Comparison of ENCODE assay signal across 8 cellular contexts in the genomic region with DNA sequence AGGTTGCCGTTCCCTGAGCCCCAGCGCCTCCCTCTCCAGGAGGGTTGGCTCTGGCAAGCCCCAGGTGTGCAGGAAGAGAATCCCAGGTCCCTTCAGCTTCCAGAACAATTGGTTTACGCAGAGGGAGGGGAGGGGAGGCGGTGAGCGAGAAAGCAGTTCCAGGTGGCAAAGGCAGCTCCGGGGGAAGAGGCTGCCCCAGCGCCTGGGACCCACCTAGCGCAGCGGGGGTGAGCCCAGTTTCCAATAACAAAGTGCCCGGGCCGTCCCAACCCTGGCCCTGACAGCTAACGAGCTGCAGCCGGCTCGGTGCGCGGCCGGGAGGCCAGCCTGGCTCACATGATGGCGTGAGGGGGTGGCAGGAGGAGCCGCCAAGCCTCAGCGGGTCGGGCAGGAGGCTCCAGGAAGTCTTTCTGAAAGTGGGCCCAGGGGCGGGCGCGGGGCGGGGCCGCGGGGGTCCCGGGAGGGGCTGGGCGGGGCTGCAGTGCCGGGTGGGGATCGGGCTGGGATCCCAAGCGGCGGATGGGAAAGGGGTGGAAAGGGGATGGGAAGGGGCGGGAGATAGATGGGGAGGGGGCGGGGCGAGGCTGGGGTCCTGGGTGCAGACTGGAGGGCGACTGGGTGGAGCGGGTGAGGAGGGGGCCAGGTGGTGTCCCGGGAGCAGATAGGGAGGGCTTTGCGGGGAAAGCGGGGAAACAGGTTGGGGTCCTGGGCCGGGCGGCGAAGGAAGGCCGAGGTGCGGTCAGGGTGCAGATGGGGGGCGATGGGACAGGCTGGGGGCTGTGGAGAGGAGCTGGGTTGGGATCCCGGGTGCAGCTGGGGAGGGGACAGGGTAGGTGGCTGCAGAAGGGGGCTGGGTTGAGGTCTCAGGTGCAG. TPM values are rescaled to one million over a fixed set of nuclear protein-coding genes. Genes with fewer than 3 reads are reported as not detected.
DNase-seq lines count a peak whose midpoint lies in the region; ATAC-seq lines count a peak whose summit lies in the region.

No MANE protein-coding gene starts in this region.

- H3K18ac ChIP-seq in trophoblast cell (ENCODE audit: low read length) = peak overlapping the region; percentile 80

- H3K36me3 ChIP-seq in MG63 = peaks cover 82% of the 10 kb centered on the region
- H3K36me3 ChIP-seq in trophoblast cell (ENCODE audit: control insufficient read depth in 1 of 2, insufficient read depth in 2 of 2, low read length in 2 of 2) = no peaks in the 10 kb centered on the region

- peak in 9 of 14 donors; percentile 20 to 75 (median 63) for DNase-seq in C1 segment of cervical spinal cord (lab: John Stamatoyannopoulos, UW)
- DNase-seq in MG63 = peak; percentile 97
- peak; percentile 83 to 95 (median 94) for DNase-seq in right cardiac atrium
- DNase-seq in trophoblast cell = no peak
- no peak for DNase-seq in A172 (ENCODE audit: low spot score)

- H3K14ac ChIP-seq in trophoblast cell (ENCODE audit: low read length) = peak overlapping the region; percentile 43

- peak; percentile 56 for ATAC-seq in right cardiac atrium
- ATAC-seq in GM21367 (IDR thresholded peaks at IDR 0.05; ENCODE audit: unreplicated experiment) = no peak
- no peak for ATAC-seq in GM19452 (IDR thresholded peaks at IDR 0.05; ENCODE audit: unreplicated experiment)

- H3K79me1 ChIP-seq in trophoblast cell (ENCODE audit: low read length) = peaks cover 5% of the 10 kb centered on the region

- WGBS in adipose tissue, 3 donors = 12 to 25% (median 12%) methylated on average over 39 to 48 of the region's 48 CpGs
- WGBS in right cardiac atrium = 14% methylated on average over 48 of the region's 48 CpGs
- WGBS in trophoblast cell (ENCODE audit: extremely low coverage, insufficient coverage, insufficient read length) = no CpG with 5 or more reads among the region's 48 CpGs

- H3K9me3 ChIP-seq in MG63 (no peaks in the 10 kb centered on the region), right cardiac atrium (ENCODE audit: control insufficient read depth, low read length) (no peaks in the 10 kb centered on the region), trophoblast cell (ENCODE audit: insufficient read depth, low read depth, low read length) (peaks cover 2% of the 10 kb centered on the region)

- peak overlapping the region; percentile 70 for H2AFZ ChIP-seq in trophoblast cell (ENCODE audit: insufficient read depth, low read length, poor library complexity)

- H3K27ac ChIP-seq in adipose tissue (ENCODE audit: low read depth, low read length) = peak overlapping the region; percentile 6
- H3K27ac ChIP-seq in right cardiac atrium (ENCODE audit: low read length) = peak overlapping the region; percentile 86
- no peak overlapping the region for H3K27ac ChIP-seq in trophoblast cell (ENCODE audit: low read depth, low read length)

- H3K4me1 ChIP-seq in right cardiac atrium (ENCODE audit: control insufficient read depth, insufficient read depth, low read length) (peaks cover 50% of the 10 kb centered on the region), trophoblast cell (ENCODE audit: control insufficient read depth in 1 of 2, insufficient read depth in 2 of 2, low read length in 2 of 2) (peaks cover 17 to 21% of the 10 kb centered on the region in 2 experiments)

- peaks cover 5% of the 10 kb centered on the region for H3K79me2 ChIP-seq in trophoblast cell (ENCODE audit: control insufficient read depth, insufficient read depth, low read length, poor library complexity)

- peak overlapping the region; percentile 78 for H4K91ac ChIP-seq in trophoblast cell (ENCODE audit: low read depth, low read length)

- no peak overlapping the region for H2AK5ac ChIP-seq in trophoblast cell (ENCODE audit: low read length)

- H4K12ac ChIP-seq in trophoblast cell (ENCODE audit: low read depth, low read length) = no peak overlapping the region

- peak overlapping the region; percentile 31 for H2BK120ac ChIP-seq in trophoblast cell (ENCODE audit: insufficient read depth, low read length, poor library complexity)

- H3K9ac ChIP-seq in trophoblast cell (ENCODE audit: low read length) = no peak overlapping the region

- peak overlapping the region; percentile 83 for H3K4me2 ChIP-seq in trophoblast cell (ENCODE audit: low read length)

- H3K23ac ChIP-seq in trophoblast cell (ENCODE audit: low read length) = no peak overlapping the region

- H2BK12ac ChIP-seq in trophoblast cell (ENCODE audit: low read length) = peak overlapping the region; percentile 38

- peak overlapping the region; percentile 63 for H4K8ac ChIP-seq in trophoblast cell (ENCODE audit: low read depth, low read length)

- H3K4ac ChIP-seq in trophoblast cell (ENCODE audit: low read depth, low read length) = peak overlapping the region; percentile 17

- H3K4me3 ChIP-seq in MG63 (peak overlapping the region; percentile 32), right cardiac atrium (ENCODE audit: low read length) (peak overlapping the region; percentile 21), trophoblast cell (ENCODE audit: low read depth, low read length) (peak overlapping the region; percentile 55)

- H2BK5ac ChIP-seq in trophoblast cell (ENCODE audit: low read depth, low read length, poor library complexity) = no peak overlapping the region

- H3K27me3 ChIP-seq in MG63 (no peaks in the 10 kb centered on the region), right cardiac atrium (ENCODE audit: control insufficient read depth, insufficient read depth) (no peaks in the 10 kb centered on the region), trophoblast cell (ENCODE audit: insufficient read depth, low read length) (no peaks in the 10 kb centered on the region)

- intact Hi-C loops in right cardiac atrium (cut with DNase I) = loop anchor here in 1 of 4 donors (10.0 kb wide), 1 partner anchor 50 kb away; no protein-coding TSS in a partner anchor

RNA-seq across cellular contexts. Expression of gene DHRS3, which starts 22.8 kb away (rescaled TPM):
- total RNA-seq in MG63 (2014; rRNA removed; shearing (Covaris generic); ENCODE audit: low replicate concordance) = 229 and 317 TPM in 2 replicates
- polyA plus RNA-seq in adipose tissue = 100 to 1,000 TPM in 1 of 3 donors, 10 to 100 TPM in 2; 92.1 to 173 (median 96.7) TPM
- 10 to 100 TPM; 83.0 to 97.0 (median 83.5) TPM for total RNA-seq in right cardiac atrium
- 53.6 TPM for polyA plus RNA-seq in right cardiac atrium
- polyA plus RNA-seq in trophoblast cell (2013) = 6.9 and 7.0 TPM in 2 replicates
- total RNA-seq in A172 (2014; rRNA removed; shearing (Covaris generic)) = not detected in 2 replicates

RNA-seq across cellular contexts. Expression of gene AADACL4, which starts 48.7 kb away (rescaled TPM):
- not detected in 2 replicates for total RNA-seq in MG63 (2014; rRNA removed; shearing (Covaris generic); ENCODE audit: low replicate concordance)
- polyA plus RNA-seq in adipose tissue (1 to 10 TPM in 1 of 3 donors, not detected in 2; 1.2 TPM), right cardiac atrium (not detected)
- not detected for total RNA-seq in right cardiac atrium
- 0.03 TPM in 1 of 2 replicates, not detected in the other for polyA plus RNA-seq in trophoblast cell (2013)
- not detected in 2 replicates for total RNA-seq in A172 (2014; rRNA removed; shearing (Covaris generic))

Comparison
In these comparisons a context has a peak if more than half of its experiments do, and no peak if none do; other contexts are left out.
1. DNase-seq: peak in C1 segment of cervical spinal cord (9 of 14), MG63 (single experiment) and right cardiac atrium (3 of 3); none in trophoblast cell (0 of 2) and A172 (single experiment).
2. ATAC-seq: peak in right cardiac atrium (2 of 2); none in GM21367 (single experiment) and GM19452 (single experiment).
3. RNA of gene DHRS3, which starts 22.8 kb away (total RNA-seq): 229 to 317 TPM in MG63 and 83.0 to 97.0 TPM in right cardiac atrium; not detected in A172; every median in the first group is over 10 times any median in the second.
4. Peak in every context shown above with its lines, with median percentiles within 50 percentile points of each other: H3K4me3 ChIP-seq.